Comparison of ENCODE assay signal across 2 cellular contexts in genomic region chr22:46753761-46754109, GRCh38.
TF ChIP-seq lines count a peak whose summit lies in the region.

No MANE protein-coding gene starts in this region.

TF ChIP-seq in K562, 482 proteins besides CTCF, POLR2A, EP300 and RAD21 (continues in another document):
- TF ChIP-seq NUFIP1 (IDR thresholded peaks at IDR 0.05; ENCODE audit: partially characterized antibody) = no peak
- no peak for TF ChIP-seq TFAP4 (CRISPR knock-in tag; IDR thresholded peaks at IDR 0.05; ENCODE audit: borderline replicate concordance)
- no peak for TF ChIP-seq ELF1 (tag; IDR thresholded peaks at IDR 0.05)
- TF ChIP-seq KLF16 (IDR thresholded peaks at IDR 0.05) = no peak
- TF ChIP-seq SMARCA5 (IDR thresholded peaks at IDR 0.05) = peak; percentile 79
- TF ChIP-seq FOXJ3 (CRISPR knock-in tag; IDR thresholded peaks at IDR 0.05) = no peak
- no peak for TF ChIP-seq CHD4 (IDR thresholded peaks at IDR 0.05; ENCODE audit: insufficient read depth, insufficient replicate concordance, low read depth, low read length, poor library complexity, severe bottlenecking)
- no peak for TF ChIP-seq KAT8 (IDR thresholded peaks at IDR 0.05; ENCODE audit: low read depth)
- no peak for TF ChIP-seq SNAPC5 (CRISPR knock-in tag; IDR thresholded peaks at IDR 0.05)
- TF ChIP-seq FOXJ2 (tag; IDR thresholded peaks at IDR 0.05) = no peak
- no peak for TF ChIP-seq JUND (IDR thresholded peaks at IDR 0.05; ENCODE audit: borderline replicate concordance, low read depth, low read length)
- TF ChIP-seq JUND (tag; IDR thresholded peaks at IDR 0.05; ENCODE audit: borderline replicate concordance, low read depth, low read length) = no peak
- peak; percentile 7 for TF ChIP-seq HDAC2 (IDR thresholded peaks at IDR 0.05)
- TF ChIP-seq AFF4 (CRISPR knock-in tag; IDR thresholded peaks at IDR 0.05) = no peak
- TF ChIP-seq BRD9 (IDR thresholded peaks at IDR 0.05; ENCODE audit: low read depth, partially characterized antibody) = peak; percentile 7
- TF ChIP-seq ZNF212 (CRISPR knock-in tag; IDR thresholded peaks at IDR 0.05) = no peak
- no peak for TF ChIP-seq EHMT2 (IDR thresholded peaks at IDR 0.05)
- TF ChIP-seq CBFB (CRISPR knock-in tag; IDR thresholded peaks at IDR 0.05) = no peak
- TF ChIP-seq ZFX (CRISPR knock-in tag; IDR thresholded peaks at IDR 0.05) = no peak
- peak; percentile 4 for TF ChIP-seq RBBP5 (IDR thresholded peaks at IDR 0.05; ENCODE audit: borderline replicate concordance, insufficient read depth, low read length, poor library complexity, severe bottlenecking)
- no peak for TF ChIP-seq UBTF (IDR thresholded peaks at IDR 0.05; ENCODE audit: borderline replicate concordance in 1 of 2, low read depth in 2 of 2, low read length in 2 of 2)
- no peak for TF ChIP-seq ZBTB7A (IDR thresholded peaks at IDR 0.05; ENCODE audit: borderline replicate concordance, control insufficient read depth, low read depth, low read length)
- no peak for TF ChIP-seq ARNT (IDR thresholded peaks at IDR 0.05)
- TF ChIP-seq ETV6 (IDR thresholded peaks at IDR 0.05; ENCODE audit: borderline replicate concordance in 1 of 2, low read depth in 2 of 2, low read length in 1 of 2) = no peak
- no peak for TF ChIP-seq ETV6 (CRISPR knock-in tag; IDR thresholded peaks at IDR 0.05; ENCODE audit: borderline replicate concordance)
- no peak for TF ChIP-seq DNMT1 (IDR thresholded peaks at IDR 0.05)

TF ChIP-seq in HepG2, 621 proteins besides CTCF, POLR2A, EP300 and RAD21:
- TF ChIP-seq PHF5A (CRISPR knock-in tag; IDR thresholded peaks at IDR 0.05; ENCODE audit: low read depth, unreplicated experiment) (no peak), MED1 (CRISPR knock-in tag; IDR thresholded peaks at IDR 0.05) (no peak), ZNF710 (CRISPR knock-in tag; IDR thresholded peaks at IDR 0.05; ENCODE audit: borderline replicate concordance) (0 out of 2 replicates have a peak, but pooled peaks have one; percentile 17), ZNF777 (CRISPR knock-in tag; IDR thresholded peaks at IDR 0.05) (no peak), STAG1 (CRISPR knock-in tag; IDR thresholded peaks at IDR 0.05) (no peak), DR1 (CRISPR knock-in tag; IDR thresholded peaks at IDR 0.05) (no peak), RNF2 (conservative IDR thresholded peaks at IDR 0.05; ENCODE audit: low read depth) (no peak), ZNF18 (CRISPR knock-in tag; IDR thresholded peaks at IDR 0.05; ENCODE audit: insufficient replicate concordance) (no peak), ZNF639 (CRISPR knock-in tag; conservative IDR thresholded peaks at IDR 0.05) (no peak), ZNF570 (CRISPR knock-in tag; IDR thresholded peaks at IDR 0.05; ENCODE audit: borderline replicate concordance) (no peak), HNRNPL (IDR thresholded peaks at IDR 0.05; ENCODE audit: low read depth, low read length) (peak; percentile 78; the same call in 1 of the 2 replicates), ZNF713 (CRISPR knock-in tag; IDR thresholded peaks at IDR 0.05) (no peak), ZNF441 (CRISPR knock-in tag; IDR thresholded peaks at IDR 0.05; ENCODE audit: borderline replicate concordance) (no peak), HNRNPH1 (optimal IDR thresholded peaks at IDR 0.05; ENCODE audit: low read depth, low read length) (no peak), ARID3A (IDR thresholded peaks at IDR 0.05; ENCODE audit: low read depth, low read length) (no peak), IKZF4 (CRISPR knock-in tag; IDR thresholded peaks at IDR 0.05; ENCODE audit: borderline replicate concordance, low read depth, not compliant biosample characterization) (peak; percentile 17), ZNF274 (CRISPR knock-in tag; IDR thresholded peaks at IDR 0.05) (peak; percentile 79; the same call in 1 of the 2 replicates), ZNF788 (CRISPR knock-in tag; IDR thresholded peaks at IDR 0.05; ENCODE audit: borderline replicate concordance) (0 out of 2 replicates have a peak, but pooled peaks have one; percentile 0), ZNF549 (CRISPR knock-in tag; IDR thresholded peaks at IDR 0.05) (no peak), HIVEP1 (CRISPR knock-in tag; IDR thresholded peaks at IDR 0.05) (peak; percentile 7; the same call in 1 of the 2 replicates), ZNF33B (CRISPR knock-in tag; IDR thresholded peaks at IDR 0.05) (no peak), ZNF414 (CRISPR knock-in tag; IDR thresholded peaks at IDR 0.05) (peak; percentile 4; the same call in 1 of the 2 replicates), NKX3-1 (CRISPR knock-in tag; IDR thresholded peaks at IDR 0.05) (no peak), POLR2G (IDR thresholded peaks at IDR 0.05; ENCODE audit: low read depth, low read length) (no peak), TIGD3 (CRISPR knock-in tag; IDR thresholded peaks at IDR 0.05; ENCODE audit: borderline replicate concordance) (no peak; the same call in 1 of the 2 replicates), CCAR2 (optimal IDR thresholded peaks at IDR 0.05; ENCODE audit: low read depth, low read length) (no peak), EEA1 (CRISPR knock-in tag; IDR thresholded peaks at IDR 0.05; ENCODE audit: borderline replicate concordance) (no peak), MAF1 (CRISPR knock-in tag; IDR thresholded peaks at IDR 0.05; ENCODE audit: borderline replicate concordance) (no peak), ZNF850 (CRISPR knock-in tag; conservative IDR thresholded peaks at IDR 0.05) (0 out of 2 replicates have a peak, but pooled peaks have one; percentile 71)
TF ChIP-seq in HepG2: peak in this region for 8.
